In the genomic region with DNA sequence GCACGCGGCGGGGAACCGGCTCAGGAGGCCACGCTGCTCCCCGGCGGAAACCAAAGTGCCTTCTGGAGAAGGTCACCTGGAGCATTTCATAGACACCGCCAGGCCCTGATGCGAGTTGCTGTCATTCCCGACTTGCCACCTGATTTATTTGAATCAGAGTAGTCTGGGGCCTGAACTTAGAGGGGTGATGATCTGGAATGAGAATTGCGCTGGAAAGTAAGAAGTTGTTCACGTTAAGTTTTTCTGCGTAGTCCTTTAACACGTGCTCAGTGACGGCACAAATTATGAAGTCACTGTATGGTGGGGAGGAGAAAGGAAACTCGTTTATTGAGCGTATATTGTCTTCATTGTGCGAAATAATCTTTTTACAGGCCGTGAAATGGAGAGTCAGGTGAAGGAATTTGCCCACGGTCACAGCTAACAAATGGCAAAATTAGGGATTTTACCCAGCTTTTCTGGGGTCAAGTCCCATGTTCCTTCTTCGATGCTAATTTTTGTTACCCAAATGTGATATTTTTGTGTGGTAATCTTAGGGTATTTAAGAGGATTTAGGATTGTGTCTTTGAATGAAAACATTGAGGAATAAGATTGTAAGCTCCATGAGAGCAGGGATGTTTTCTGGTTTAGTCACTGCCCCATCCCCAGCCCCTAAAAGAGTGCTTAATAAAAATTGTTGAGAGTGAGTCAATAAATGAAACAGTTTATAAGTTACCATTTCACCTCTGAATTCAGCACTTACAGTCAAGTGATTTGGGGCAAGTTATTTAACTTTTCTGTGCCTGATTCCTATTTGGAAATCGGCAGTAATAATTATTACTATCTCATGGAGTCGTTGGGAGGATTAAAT, we compare ENCODE assay signal across 2 cellular contexts.
TF ChIP-seq lines count a peak whose summit lies in the region.

No MANE protein-coding gene starts in this region.

TF ChIP-seq in HEK293T, 16 proteins besides CTCF, POLR2A, EP300 and RAD21:
- peak; percentile 74 for TF ChIP-seq L3MBTL2 (conservative IDR thresholded peaks at IDR 0.05)
- TF ChIP-seq PKNOX1 (IDR thresholded peaks at IDR 0.05) = peak; percentile 67
- TF ChIP-seq NFRKB (IDR thresholded peaks at IDR 0.05) = no peak
TF ChIP-seq in HEK293T: peak in this region for 2.

TF ChIP-seq in H1, 55 proteins besides CTCF, POLR2A, EP300 and RAD21:
- TF ChIP-seq HDAC2 (IDR thresholded peaks at IDR 0.05; ENCODE audit: borderline replicate concordance in 1 of 2, low read depth in 2 of 2, low read length in 2 of 2) = 0 out of 4 replicates have a peak, but pooled peaks of 1 of the 2 experiments have one; percentile 6
- TF ChIP-seq SP1 (IDR thresholded peaks at IDR 0.05; ENCODE audit: low read depth, low read length) = no peak
- peak; percentile 53 to 60; a peak in 1 of 4 replicates for TF ChIP-seq SIN3A (conservative IDR thresholded peaks at IDR 0.05 in 1 of 2, IDR thresholded peaks at IDR 0.05 in 1 of 2; ENCODE audit: low read depth in 1 of 2, low read length in 2 of 2)
- TF ChIP-seq RNF2 (IDR thresholded peaks at IDR 0.05; ENCODE audit: borderline replicate concordance, low read depth, low read length, missing control alignments, poor library complexity, severe bottlenecking) = no peak
- TF ChIP-seq MAFK (IDR thresholded peaks at IDR 0.05; ENCODE audit: low read depth, low read length) = no peak
- TF ChIP-seq SAP30 (IDR thresholded peaks at IDR 0.05; ENCODE audit: insufficient read depth, insufficient replicate concordance, low read length) = peak; percentile 67
- TF ChIP-seq SP4 (IDR thresholded peaks at IDR 0.05; ENCODE audit: low read length) = no peak
- TF ChIP-seq E2F6 (IDR thresholded peaks at IDR 0.05) = 0 out of 2 replicates have a peak, but pooled peaks have one; percentile 2
- TF ChIP-seq SIX5 (IDR thresholded peaks at IDR 0.05; ENCODE audit: low read depth, low read length) = no peak
- TF ChIP-seq, protein P1, sequence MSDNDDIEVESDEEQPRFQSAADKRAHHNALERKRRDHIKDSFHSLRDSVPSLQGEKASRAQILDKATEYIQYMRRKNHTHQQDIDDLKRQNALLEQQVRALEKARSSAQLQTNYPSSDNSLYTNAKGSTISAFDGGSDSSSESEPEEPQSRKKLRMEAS (IDR thresholded peaks at IDR 0.05) = peak; percentile 64
- TF ChIP-seq GABPA (IDR thresholded peaks at IDR 0.05; ENCODE audit: borderline replicate concordance, insufficient read depth, low read length) = no peak
- TF ChIP-seq TEAD4 (IDR thresholded peaks at IDR 0.05; ENCODE audit: low read depth, low read length) = 0 out of 2 replicates have a peak, but pooled peaks have one; percentile 5
- no peak for TF ChIP-seq HDAC6 (IDR thresholded peaks at IDR 0.05; ENCODE audit: low read depth, low read length)
- no peak for TF ChIP-seq JUN (IDR thresholded peaks at IDR 0.05; ENCODE audit: low read depth, low read length)
- no peak for TF ChIP-seq YY1 (IDR thresholded peaks at IDR 0.05; ENCODE audit: low read depth, low read length)
- no peak for TF ChIP-seq TCF12 (IDR thresholded peaks at IDR 0.05; ENCODE audit: low read depth, low read length)
- no peak for TF ChIP-seq ATF3 (IDR thresholded peaks at IDR 0.05; ENCODE audit: insufficient read depth, low read depth, low read length)
